In the genomic region with DNA sequence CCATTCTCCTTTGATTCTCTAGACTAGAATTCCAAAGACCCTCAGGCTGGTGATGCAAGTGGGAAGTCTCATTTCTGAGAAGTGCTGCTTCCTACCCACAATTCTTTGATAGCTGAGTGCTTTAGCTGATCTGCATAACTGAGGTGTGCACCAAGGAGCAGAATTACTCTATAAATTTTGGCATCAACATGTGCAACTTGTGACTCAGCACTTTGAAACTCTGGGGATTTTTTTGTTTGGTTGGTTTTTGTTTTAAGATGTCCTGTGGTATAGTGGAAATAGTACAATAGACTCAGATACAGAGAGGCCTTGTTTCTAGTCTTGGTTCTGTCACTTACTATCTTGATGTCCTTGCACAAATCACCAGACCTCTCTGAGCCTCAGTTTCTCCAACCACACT, we compare ENCODE assay signal across 18 cellular contexts.
DNase-seq lines count a peak whose midpoint lies in the region; FAIRE-seq and TF ChIP-seq lines count a peak whose summit lies in the region.
"Had no signal": no experiment of that assay in that cellular context is flagged by ENCODE, and none has a peak within 500 bp of the region (broad histone marks: within the 10 kb centered on the region; RNA-seq: fewer than 3 reads in every experiment).

No MANE protein-coding gene starts in this region.

- H3K9ac ChIP-seq in adipocyte (ENCODE audit: low read length), result no peak overlapping the region

- DNase-seq in EL, result peak; percentile 59
- no peak for DNase-seq in H54 (ENCODE audit: insufficient read length, low spot score)
- DNase-seq in adipocyte (ENCODE audit: low read depth), result peak; percentile 29
- peak; percentile 61 for DNase-seq in kidney tubule cell (ENCODE audit: low spot score)
- no peak for DNase-seq in DMS 273 (lab: John Stamatoyannopoulos, UW; ENCODE audit: unreplicated experiment)
- no peak for DNase-seq in T-helper 2 cell treated with Interferon-gamma antibody and Interleukin-4, amounts not matched to agents 5 μg/mL and 100 μg/mL, for 36 hours (ENCODE audit: low spot score)
- DNase-seq in cerebellum (ENCODE audit: low spot score), result no peak
- DNase-seq in stimulated activated CD4-positive, alpha-beta T cell treated with anti-CD3 and anti-CD28 coated beads, Interleukin-12 subunit alpha, Interleukin-12 subunit beta, amount 100 ng/mL, for 4 hours, result no peak
- DNase-seq: activated CD4-positive, alpha-beta T cell treated with anti-CD3 and anti-CD28 coated beads for 48 hours; effector memory CD4-positive, alpha-beta T cell; head of caudate nucleus; NCI-H1436; NCI-H510A treated with DMSO at 0.1 percent for 48 hours; T-cell had no signal

- peaks cover 18% of the 10 kb centered on the region for H3K36me3 ChIP-seq in adipocyte (ENCODE audit: control insufficient read depth, insufficient read depth, low read length, severe bottlenecking)

- no peaks in the 10 kb centered on the region for H3K27me3 Mint-ChIP-seq in T-helper 2 cell treated with Interferon-gamma antibody and Interleukin-4, amounts not matched to agents 5 μg/mL and 100 μg/mL, for 36 hours (ENCODE audit: low read depth)

- no peaks in the 10 kb centered on the region for H3K9me3 ChIP-seq in adipocyte (ENCODE audit: control insufficient read depth, low read length)
- H3K9me3 ChIP-seq: HAP-1 had no signal

- no peak for TF ChIP-seq POLR2A in H54 (IDR thresholded peaks at IDR 0.05; ENCODE audit: low read depth, low read length)

- no peaks in the 10 kb centered on the region for H3K4me1 Mint-ChIP-seq in T-helper 2 cell treated with Interferon-gamma antibody and Interleukin-4, amounts not matched to agents 5 μg/mL and 100 μg/mL, for 36 hours (ENCODE audit: low read depth)
- H3K4me1 Mint-ChIP-seq: T-cell had no signal

- peaks cover 10% of the 10 kb centered on the region for H3K4me1 ChIP-seq in adipocyte (ENCODE audit: control insufficient read depth, insufficient read depth, low read length)
- H3K4me1 ChIP-seq: HAP-1 had no signal

- H3K36me3 Mint-ChIP-seq in T-helper 2 cell treated with Interferon-gamma antibody and Interleukin-4, amounts not matched to agents 5 μg/mL and 100 μg/mL, for 36 hours (ENCODE audit: low read depth), result no peaks in the 10 kb centered on the region
- H3K36me3 Mint-ChIP-seq: T-cell had no signal

- peaks cover 3% of the 10 kb centered on the region for H3K9me3 Mint-ChIP-seq in T-helper 2 cell treated with Interferon-gamma antibody and Interleukin-4, amounts not matched to agents 5 μg/mL and 100 μg/mL, for 36 hours
- H3K9me3 Mint-ChIP-seq: nephron, T-cell had no signal

- peaks cover 3% of the 10 kb centered on the region for H3K27me3 ChIP-seq in adipocyte (replicated peaks; ENCODE audit: control insufficient read depth, insufficient read depth, low read length)

- FAIRE-seq in H54 (lab: Jason Lieb, UNC), result peak; percentile 64
- FAIRE-seq: K562 had no signal

- no peak overlapping the region for H3K4me3 Mint-ChIP-seq in T-helper 2 cell treated with Interferon-gamma antibody and Interleukin-4, amounts not matched to agents 5 μg/mL and 100 μg/mL, for 36 hours
- H3K4me3 Mint-ChIP-seq: activated T-helper 1 cell treated with anti-CD3 and anti-CD28 coated beads, Interleukin-12 subunit alpha, Interleukin-12 subunit beta, Interleukin-2, Interleukin-4 antibody, amounts not matched to agents 30 ng/mL and 10 ng/mL and 1 ng/mL, durations not matched to agents 14 hours and 24 hours and 36 hours; nephron; T-cell had no signal

- H3K4me3 ChIP-seq in adipocyte (ENCODE audit: low read length), result no peak overlapping the region
- H3K4me3 ChIP-seq: HAP-1, K562 had no signal

- no peak overlapping the region for H3K27ac Mint-ChIP-seq in T-helper 2 cell treated with Interferon-gamma antibody and Interleukin-4, amounts not matched to agents 5 μg/mL and 100 μg/mL, for 36 hours
- H3K27ac Mint-ChIP-seq: activated T-helper 1 cell treated with anti-CD3 and anti-CD28 coated beads, Interleukin-12 subunit alpha, Interleukin-12 subunit beta, Interleukin-2, Interleukin-4 antibody, amounts not matched to agents 30 ng/mL and 10 ng/mL and 1 ng/mL, durations not matched to agents 14 hours and 24 hours and 36 hours; nephron; T-cell had no signal

Comparison
In these comparisons a context has a peak if more than half of its experiments do, and no peak if none do; other contexts are left out.
1. DNase-seq: peak in EL (single experiment), adipocyte (single experiment) and kidney tubule cell (single experiment); none in H54 (single experiment), DMS 273 (single experiment), T-helper 2 cell treated with Interferon-gamma antibody and Interleukin-4, amounts not matched to agents 5 μg/mL and 100 μg/mL, for 36 hours (single experiment), cerebellum (single experiment) and stimulated activated CD4-positive, alpha-beta T cell treated with anti-CD3 and anti-CD28 coated beads, Interleukin-12 subunit alpha, Interleukin-12 subunit beta, amount 100 ng/mL, for 4 hours (single experiment).